13 cellular contexts compared by ENCODE assay signal in genomic region chr10:77907900-77908717, GRCh38. TPM values are rescaled to one million over a fixed set of nuclear protein-coding genes. Genes with fewer than 3 reads are reported as not detected.
DNase-seq lines count a peak whose midpoint lies in the region; ATAC-seq, FAIRE-seq and TF ChIP-seq lines count a peak whose summit lies in the region.
"Had no signal": no experiment of that assay in that cellular context is flagged by ENCODE, and none has a peak within 500 bp of the region (broad histone marks: within the 10 kb centered on the region; RNA-seq: fewer than 3 reads in every experiment).

No MANE protein-coding gene starts in this region.

- intact Hi-C loops in psoas muscle (cut with DNase I) = loop anchor here in 1 of 2 donors (5.0 kb wide), 1 partner anchor 79 kb away; no protein-coding TSS in a partner anchor

- TF ChIP-seq POLR2A in NB4 (IDR thresholded peaks at IDR 0.05; ENCODE audit: extremely low read depth, insufficient read length) (no peak), H1 (IDR thresholded peaks at IDR 0.05; ENCODE audit: control extremely low read depth in 1 of 2, low read depth in 2 of 2, low read length in 2 of 2) (no peak), upper lobe of left lung (IDR thresholded peaks at IDR 0.05) (no peak)

- no peak for FAIRE-seq in H1 (lab: Jason Lieb, UNC)
- FAIRE-seq: GM18507 had no signal

- H3K14ac ChIP-seq in H1 (ENCODE audit: insufficient read length) = no peak overlapping the region

- no peak overlapping the region for H2BK120ac ChIP-seq in H1 (replicated peaks; ENCODE audit: low read depth, low read length)

- no peaks in the 10 kb centered on the region for H3K23me2 ChIP-seq in H1 (ENCODE audit: low read depth, low read length)

- H4K20me1 ChIP-seq in H1 (replicated peaks in 1 of 2; ENCODE audit: control insufficient read depth in 1 of 2, insufficient read depth in 2 of 2, low read length in 2 of 2) = peaks cover 0 to 6% of the 10 kb centered on the region in 2 experiments

- H4K91ac ChIP-seq in H1 (replicated peaks; ENCODE audit: insufficient read length, low read length) = no peak overlapping the region

- no peak overlapping the region for H3K4me2 ChIP-seq in H1 (ENCODE audit: insufficient read depth in 1 of 2, low read depth in 2 of 2, low read length in 2 of 2)

- WGBS in H1 (ENCODE audit: extremely low coverage in 1 of 2, insufficient coverage in 1 of 2, insufficient read length in 1 of 2, insufficient replicate concordance in 2 of 2, low coverage in 1 of 2, low lambda C conversion rate in 2 of 2, missing lambda C conversion rate in 1 of 2), 2 experiments = 77% methylated on average over 9 of the region's 9 CpGs; no CpG with 5 or more reads in 1 of the 2 experiments
- WGBS in psoas muscle, 3 donors = 90 to 93% (median 92%) methylated on average over 9 of the region's 9 CpGs
- WGBS in upper lobe of left lung, 2 donors = 92 to 96% methylated on average over 7 to 9 of the region's 9 CpGs

- H2BK15ac ChIP-seq in H1 (ENCODE audit: low read length) = no peak overlapping the region

- ATAC-seq in psoas muscle (peak in 3 of 4 donors; percentile 48 to 54 (median 52)), upper lobe of left lung (ENCODE audit: low FRiP score in 2 of 2) (no peak), GM19324 (IDR thresholded peaks at IDR 0.05; ENCODE audit: low FRiP score, unreplicated experiment) (no peak)
- ATAC-seq: T-cell had no signal

- POLR2A ChIA-PET in H1 (lab: Charles Lee; ENCODE audit: partially characterized antibody) = interaction anchor here (0.7 to 2.7 kb wide), 4 partner anchors 18 to 74 kb away, joined by 3 to 8 read pairs (median 3); partner anchors contain the start of gene DLG5

- H2AK5ac ChIP-seq in H1 (ENCODE audit: low read depth, low read length) = no peak overlapping the region

- H3K27ac ChIP-seq in H1 (ENCODE audit: low read depth, low read length) = no peak overlapping the region
- H3K27ac ChIP-seq in psoas muscle = no peak overlapping the region
- H3K27ac ChIP-seq in upper lobe of left lung = no peak overlapping the region
- H3K27ac ChIP-seq: tibial nerve had no signal

- H3K9me3 ChIP-seq in H1 (ENCODE audit: insufficient read depth in 2 of 2, low read depth in 1 of 2, low read length in 1 of 2) (no peaks in the 10 kb centered on the region), psoas muscle (no peaks in the 10 kb centered on the region), upper lobe of left lung (no peaks in the 10 kb centered on the region)
- H3K9me3 ChIP-seq: tibial nerve had no signal

- H3K4me3 ChIP-seq in NB4 (ENCODE audit: low read depth, low read length) = no peak overlapping the region
- no peak overlapping the region for H3K4me3 ChIP-seq in H1 (ENCODE audit: extremely low read depth in 1 of 4, insufficient read depth in 2 of 4, low read depth in 3 of 4, low read length in 4 of 4)
- no peak overlapping the region for H3K4me3 ChIP-seq in psoas muscle
- H3K4me3 ChIP-seq in upper lobe of left lung = no peak overlapping the region
- H3K4me3 ChIP-seq: tibial nerve had no signal

- no peak overlapping the region for H4K8ac ChIP-seq in H1 (ENCODE audit: extremely low read depth, insufficient read depth, low read length)

- H2BK12ac ChIP-seq in H1 (ENCODE audit: low read depth, low read length) = peak overlapping the region; percentile 55; the same call in 1 of the 2 replicates

- DNase-seq in NCI-H1436 (lab: John Stamatoyannopoulos, UW) (peak; percentile 5), NCI-H1436 treated with DMSO at 0.1 percent for 48 hours (lab: John Stamatoyannopoulos, UW) (no peak), NB4 (ENCODE audit: low read depth) (peak; percentile 38), H1 (ENCODE audit: low read depth in 1 of 2, low spot score in 2 of 2) (no peak), psoas muscle (no peak), OCI-M2 (lab: John Stamatoyannopoulos, UW; ENCODE audit: unreplicated experiment) (no peak), upper lobe of left lung (no peak)
- DNase-seq: GOT3, occipital lobe, T-cell had no signal

- H4K5ac ChIP-seq in H1 (ENCODE audit: insufficient read length, low read depth, low read length) = no peak overlapping the region

- no peaks in the 10 kb centered on the region for H3K36me3 ChIP-seq in H1 (ENCODE audit: control insufficient read depth in 2 of 4, insufficient read depth in 4 of 4, low read length in 3 of 4)
- no peaks in the 10 kb centered on the region for H3K36me3 ChIP-seq in psoas muscle (ENCODE audit: insufficient read depth in 1 of 2, low read depth in 1 of 2)
- no peaks in the 10 kb centered on the region for H3K36me3 ChIP-seq in upper lobe of left lung
- H3K36me3 ChIP-seq: tibial nerve had no signal

- no peak overlapping the region for H2AFZ ChIP-seq in H1 (ENCODE audit: low read length)

- H3K4me1 ChIP-seq in H1 (replicated peaks in 1 of 4; ENCODE audit: control insufficient read depth in 3 of 4, insufficient read depth in 4 of 4, low read length in 3 of 4) (peaks cover 0 to 6% (median 4%) of the 10 kb centered on the region in 4 experiments; a peak in 5 of 7 replicates), psoas muscle (peaks cover 48% of the 10 kb centered on the region), upper lobe of left lung (peaks cover 0 to 34% (median 14%) of the 10 kb centered on the region in 4 donors)

- peaks cover 10 to 93% of the 10 kb centered on the region in 2 experiments for H3K79me2 ChIP-seq in H1 (ENCODE audit: control insufficient read depth in 1 of 2, insufficient read depth in 2 of 2, low read length in 2 of 2)

- peak; percentile 73 to 82 for TF ChIP-seq RAD21 in H1 (IDR thresholded peaks at IDR 0.05 in 1 of 2, conservative IDR thresholded peaks at IDR 0.05 in 1 of 2; ENCODE audit: low read depth in 2 of 2, low read length in 2 of 2)

- no peak overlapping the region for H3K9ac ChIP-seq in H1 (replicated peaks in 1 of 4; ENCODE audit: extremely low read depth in 1 of 4, low read depth in 3 of 4, low read length in 3 of 4)

- H3K56ac ChIP-seq in H1 (replicated peaks; ENCODE audit: insufficient read length, low read depth, low read length) = no peak overlapping the region

- peak overlapping the region; percentile 35 for H2BK5ac ChIP-seq in H1 (ENCODE audit: low read depth, low read length)

- no peak overlapping the region for H3K18ac ChIP-seq in H1 (ENCODE audit: extremely low read depth, low read length)

- TF ChIP-seq EP300 in H1 (IDR thresholded peaks at IDR 0.05; ENCODE audit: borderline replicate concordance in 1 of 2, low read depth in 2 of 2, low read length in 2 of 2) (no peak), upper lobe of left lung (IDR thresholded peaks at IDR 0.05) (no peak)

- TF ChIP-seq CTCF in NB4 (IDR thresholded peaks at IDR 0.05; ENCODE audit: low read depth, low read length) (peak; percentile 31), H1 (IDR thresholded peaks at IDR 0.05; ENCODE audit: control extremely low read depth in 1 of 3, insufficient read depth in 1 of 3, low read depth in 1 of 3, low read length in 3 of 3) (peak; percentile 82 to 93 (median 84)), psoas muscle (IDR thresholded peaks at IDR 0.05) (peak; percentile 30), upper lobe of left lung (IDR thresholded peaks at IDR 0.05) (no peak)

- H3K4ac ChIP-seq in H1 (replicated peaks; ENCODE audit: insufficient read length, low read depth, low read length) = no peak overlapping the region

- CTCF ChIA-PET in H1 (lab: Charles Lee; ENCODE audit: partially characterized antibody) = interaction anchor here (0.9 to 5.2 kb wide), 18 partner anchors 10 to 74 kb away, joined by 3 to 47 read pairs (median 4); no protein-coding TSS in a partner anchor

- peaks cover 22% of the 10 kb centered on the region for H3K79me1 ChIP-seq in H1 (ENCODE audit: low read depth, low read length)

- no peak overlapping the region for H3K23ac ChIP-seq in H1 (ENCODE audit: insufficient read length)

- H2BK20ac ChIP-seq in H1 (ENCODE audit: low read length) = no peak overlapping the region

- H3K27me3 ChIP-seq in H1 (replicated peaks in 1 of 4; ENCODE audit: control insufficient read depth in 3 of 4, extremely low read depth in 1 of 4, insufficient read depth in 3 of 4, low read length in 3 of 4) (no peaks in the 10 kb centered on the region), psoas muscle (ENCODE audit: insufficient read depth in 3 of 3, low read length in 2 of 3) (no peaks in the 10 kb centered on the region), upper lobe of left lung (no peaks in the 10 kb centered on the region)
- H3K27me3 ChIP-seq: tibial nerve had no signal

TF ChIP-seq in H1, 55 proteins besides CTCF, POLR2A, EP300 and RAD21 (continues in another document):
- TF ChIP-seq NRF1 (IDR thresholded peaks at IDR 0.05; ENCODE audit: low read depth, low read length) = no peak
- TF ChIP-seq SIRT6 (IDR thresholded peaks at IDR 0.05; ENCODE audit: low read length) = no peak
- TF ChIP-seq KDM1A (IDR thresholded peaks at IDR 0.05; ENCODE audit: borderline replicate concordance, low read length) = no peak
- no peak for TF ChIP-seq TAF1 (IDR thresholded peaks at IDR 0.05; ENCODE audit: low read depth, low read length)
- TF ChIP-seq RBBP5 (IDR thresholded peaks at IDR 0.05; ENCODE audit: borderline replicate concordance, low read depth, low read length) = no peak
- TF ChIP-seq SRF (IDR thresholded peaks at IDR 0.05; ENCODE audit: low read depth, low read length) = no peak
- no peak for TF ChIP-seq RNF2 (IDR thresholded peaks at IDR 0.05; ENCODE audit: borderline replicate concordance, low read depth, low read length, missing control alignments, poor library complexity, severe bottlenecking)
- no peak for TF ChIP-seq RXRA (IDR thresholded peaks at IDR 0.05; ENCODE audit: insufficient read depth, low read depth, low read length)
- no peak for TF ChIP-seq CEBPB (IDR thresholded peaks at IDR 0.05; ENCODE audit: low read depth, low read length)
- no peak for TF ChIP-seq JUN (IDR thresholded peaks at IDR 0.05; ENCODE audit: low read depth, low read length)
- TF ChIP-seq SP4 (IDR thresholded peaks at IDR 0.05; ENCODE audit: low read length) = no peak
- no peak for TF ChIP-seq HDAC2 (IDR thresholded peaks at IDR 0.05; ENCODE audit: borderline replicate concordance in 1 of 2, low read depth in 2 of 2, low read length in 2 of 2)
- no peak for TF ChIP-seq RFX5 (IDR thresholded peaks at IDR 0.05; ENCODE audit: borderline replicate concordance, low read depth, low read length)

RNA-seq across cellular contexts. Expression of gene DLG5, which starts 18.4 kb away (rescaled TPM):
- total RNA-seq in H1 (2021; fragmentation: NEBNext Ultra II Directional; extraction: Animal tissue kit (Norgen Biotek cat#: 25700)) = 71.4 and 71.8 TPM in 2 replicates
- polyA plus RNA-seq in H1 (2011; rRNA removed) = 15.6 and 31.4 TPM in 2 replicates
- polyA plus RNA-seq in H1 (2011; cell fraction: cytosol; rRNA removed) = 29.7 TPM
- polyA plus RNA-seq in H1 (2011; cell fraction: nucleus; rRNA removed) = 105 TPM
- polyA plus RNA-seq in H1 (2012, experiment 1 of 2) = 37.5 to 47.2 TPM (median 44.9 TPM) in 4 replicates
- 14.3 TPM for polyA plus RNA-seq in H1 (2012, experiment 2 of 2)
- polyA plus RNA-seq in H1 (2013, experiment 1 of 2) = 33.3 TPM
- polyA plus RNA-seq in H1 (2013, experiment 2 of 2) = 32.1 TPM
- polyA minus RNA-seq in H1 (2011; rRNA and poly(A)+ RNA removed) = 36.3 and 52.4 TPM in 2 replicates
- 34.0 TPM for polyA minus RNA-seq in H1 (2011; cell fraction: cytosol; rRNA and poly(A)+ RNA removed)
- 45.7 TPM for polyA minus RNA-seq in H1 (2011; cell fraction: nucleus; rRNA and poly(A)+ RNA removed)
- total RNA-seq in psoas muscle = 10 to 100 TPM; 36.9 to 62.9 (median 39.9) TPM
- 10 to 100 TPM; 10.2 to 18.3 (median 12.7) TPM for polyA plus RNA-seq in psoas muscle
- 10 to 100 TPM; 14.6 to 51.3 (median 23.4) TPM for total RNA-seq in upper lobe of left lung

Comparison
In these comparisons a context has a peak if more than half of its experiments do, and no peak if none do; other contexts are left out.
1. DNase-seq: peak in NCI-H1436 (single experiment) and NB4 (single experiment); none in NCI-H1436 treated with DMSO at 0.1 percent for 48 hours (single experiment), H1 (0 of 2), psoas muscle (0 of 2), OCI-M2 (single experiment) and upper lobe of left lung (0 of 2).
2. CTCF ChIP-seq: peak in NB4 (single experiment), H1 (3 of 3) and psoas muscle (single experiment); none in upper lobe of left lung (0 of 6).
3. ATAC-seq: peak in psoas muscle (3 of 4); none in upper lobe of left lung (0 of 2) and GM19324 (single experiment).